ENCODE assay signal across 9 cellular contexts in the genomic region with DNA sequence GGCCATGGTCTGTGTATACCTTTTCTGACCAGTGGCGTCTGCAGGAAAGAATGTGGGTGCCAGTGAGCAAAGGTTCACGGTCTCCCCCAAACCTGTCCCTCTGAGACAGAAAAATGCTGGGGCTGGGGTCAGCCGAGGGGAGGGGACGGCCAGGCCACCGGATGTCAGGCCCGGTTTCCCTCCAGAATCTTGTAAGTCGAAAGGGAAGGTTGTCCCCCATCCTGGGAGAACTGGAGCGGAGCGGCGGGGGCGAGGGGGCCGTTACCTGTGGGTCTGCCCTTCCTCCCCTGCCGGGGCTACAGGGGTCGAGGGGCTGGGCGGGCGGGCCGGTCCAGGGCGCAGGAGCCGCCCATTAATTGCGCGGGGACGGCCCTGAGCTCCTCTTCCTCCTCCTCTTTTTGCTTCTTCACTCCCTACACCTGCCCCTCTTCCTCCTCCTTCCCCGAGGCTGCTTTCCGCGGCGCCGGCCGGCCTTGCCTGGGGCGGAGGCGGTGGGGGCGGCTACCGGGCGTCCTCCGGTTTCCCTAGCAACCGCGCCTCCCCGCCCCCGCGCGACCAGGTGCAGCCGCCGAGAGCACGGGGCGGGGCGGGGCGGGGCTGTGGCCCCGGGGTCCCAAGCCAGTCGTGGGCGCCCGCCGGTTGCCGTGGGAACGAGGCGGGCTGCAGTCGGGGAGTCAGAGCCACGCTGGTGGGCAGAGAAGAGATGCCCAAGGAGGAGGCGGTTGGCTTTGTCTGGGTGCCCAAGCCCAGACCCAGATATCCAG. TPM values are rescaled to one million over a fixed set of nuclear protein-coding genes. Genes with fewer than 3 reads are reported as not detected.
DNase-seq lines count a peak whose midpoint lies in the region; ATAC-seq and TF ChIP-seq lines count a peak whose summit lies in the region.
"Had no signal": no experiment of that assay in that cellular context is flagged by ENCODE, and none has a peak within 500 bp of the region (broad histone marks: within the 10 kb centered on the region; RNA-seq: fewer than 3 reads in every experiment).

A gene with protein sequence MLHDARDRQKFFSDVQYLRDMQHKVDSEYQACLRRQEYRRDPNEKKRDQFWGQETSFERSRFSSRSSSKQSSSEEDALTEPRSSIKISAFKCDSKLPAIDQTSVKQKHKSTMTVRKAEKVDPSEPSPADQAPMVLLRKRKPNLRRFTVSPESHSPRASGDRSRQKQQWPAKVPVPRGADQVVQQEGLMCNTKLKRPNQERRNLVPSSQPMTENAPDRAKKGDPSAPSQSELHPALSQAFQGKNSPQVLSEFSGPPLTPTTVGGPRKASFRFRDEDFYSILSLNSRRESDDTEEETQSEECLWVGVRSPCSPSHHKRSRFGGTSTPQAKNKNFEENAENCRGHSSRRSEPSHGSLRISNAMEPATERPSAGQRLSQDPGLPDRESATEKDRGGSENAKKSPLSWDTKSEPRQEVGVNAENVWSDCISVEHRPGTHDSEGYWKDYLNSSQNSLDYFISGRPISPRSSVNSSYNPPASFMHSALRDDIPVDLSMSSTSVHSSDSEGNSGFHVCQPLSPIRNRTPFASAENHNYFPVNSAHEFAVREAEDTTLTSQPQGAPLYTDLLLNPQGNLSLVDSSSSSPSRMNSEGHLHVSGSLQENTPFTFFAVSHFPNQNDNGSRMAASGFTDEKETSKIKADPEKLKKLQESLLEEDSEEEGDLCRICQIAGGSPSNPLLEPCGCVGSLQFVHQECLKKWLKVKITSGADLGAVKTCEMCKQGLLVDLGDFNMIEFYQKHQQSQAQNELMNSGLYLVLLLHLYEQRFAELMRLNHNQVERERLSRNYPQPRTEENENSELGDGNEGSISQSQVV (minus strand): TSS at position 503 of the 764 bp plus-strand sequence. CDS start 6,579 bp downstream, outside the sequence.

- DNase-seq in GM10266 (ENCODE audit: extremely low spot score) (peak; percentile 63), NCI-H2227 (lab: John Stamatoyannopoulos, UW; ENCODE audit: unreplicated experiment) (peak; percentile 93), ascending aorta (ENCODE audit: low spot score in 2 of 2) (no peak), lung (ENCODE audit: low spot score) (peak; percentile 41), CD1c-positive myeloid dendritic cell (ENCODE audit: extremely low spot score) (no peak)
- peak; percentile 52 for DNase-seq in stimulated activated naive CD8-positive, alpha-beta T cell treated with anti-CD3 and anti-CD28 coated beads, Interleukin-15, Interleukin-2, amounts not matched to agents 100 U/mL and 50 U/mL, for 24 hours

- 9 to 12% methylated on average over 47 to 57 of the region's 57 CpGs for WGBS in lung, 2 donors

- peak within 1 kb of the TSS; percentile 48 to 61 for H3K4me3 ChIP-seq in ascending aorta
- no peak within 1 kb of the TSS for H3K4me3 ChIP-seq in lung

- intact Hi-C loops in ascending aorta (cut with DNase I): no loop called here

- H3K36me3 ChIP-seq in ascending aorta: no peaks in the 10 kb centered on the region
- no peaks in the 10 kb centered on the region for H3K36me3 ChIP-seq in lung (ENCODE audit: control insufficient read depth in 2 of 2, insufficient read depth in 2 of 2, low read length in 2 of 2)

- H3K27ac ChIP-seq in ascending aorta: no peak within 1 kb of the TSS
- H3K27ac ChIP-seq in lung (ENCODE audit: low read depth in 1 of 2, low read length in 1 of 2): peak within 1 kb of the TSS in 1 of 2 donors; percentile 18

- ATAC-seq in lung (ENCODE audit: insufficient read depth, low FRiP score): no peak
- ATAC-seq in stimulated activated naive CD8-positive, alpha-beta T cell treated with anti-CD3 and anti-CD28 coated beads, Interleukin-15, Interleukin-2, amounts not matched to agents 100 U/mL and 50 U/mL, for 24 hours: peak; percentile 44
- no peak for ATAC-seq in GM18909 (IDR thresholded peaks at IDR 0.05; ENCODE audit: poor library complexity, unreplicated experiment)
- no peak for ATAC-seq in GM18870 (IDR thresholded peaks at IDR 0.05; ENCODE audit: unreplicated experiment)

- TF ChIP-seq CTCF in GM10266 (IDR thresholded peaks at IDR 0.05; ENCODE audit: control insufficient read depth, insufficient read depth, low read depth, missing control alignments) (no peak), ascending aorta (IDR thresholded peaks at IDR 0.05) (no peak), lung (IDR thresholded peaks at IDR 0.05; ENCODE audit: control extremely low read depth, extremely low read depth) (no peak)

- H3K27me3 ChIP-seq in ascending aorta (no peaks in the 10 kb centered on the region), lung (ENCODE audit: control insufficient read depth, insufficient read depth) (no peaks in the 10 kb centered on the region)

- H3K4me1 ChIP-seq in ascending aorta: peaks cover 0 to 7% of the 10 kb centered on the region in 2 donors
- H3K4me1 ChIP-seq in lung (ENCODE audit: control insufficient read depth in 2 of 2, insufficient read depth in 2 of 2, low read length in 2 of 2): peaks cover 0 to 5% of the 10 kb centered on the region in 2 donors

- H3K9me3 ChIP-seq in ascending aorta (no peaks in the 10 kb centered on the region), lung (ENCODE audit: control insufficient read depth in 2 of 2, insufficient read depth in 1 of 2, low read length in 1 of 2) (no peaks in the 10 kb centered on the region)

RNA-seq across cellular contexts. Expression of the gene that starts here (rescaled TPM):
- total RNA-seq in ascending aorta (not detected), lung (10 to 100 TPM in 1 of 2 donors, 1 to 10 TPM in 1; 8.8 to 13.8 TPM)
- polyA plus RNA-seq in lung: 1 to 10 TPM; 3.1 to 6.1 TPM
- total RNA-seq: glomerular endothelial cell had no signal

Comparison
In these comparisons a context has a peak if more than half of its experiments do, and no peak if none do; other contexts are left out.
1. DNase-seq: peak in GM10266 (single experiment), NCI-H2227 (single experiment), lung (single experiment) and stimulated activated naive CD8-positive, alpha-beta T cell treated with anti-CD3 and anti-CD28 coated beads, Interleukin-15, Interleukin-2, amounts not matched to agents 100 U/mL and 50 U/mL, for 24 hours (single experiment); none in ascending aorta (0 of 2) and CD1c-positive myeloid dendritic cell (single experiment).